Comparison of ENCODE assay signal across 8 cellular contexts in the genomic region with DNA sequence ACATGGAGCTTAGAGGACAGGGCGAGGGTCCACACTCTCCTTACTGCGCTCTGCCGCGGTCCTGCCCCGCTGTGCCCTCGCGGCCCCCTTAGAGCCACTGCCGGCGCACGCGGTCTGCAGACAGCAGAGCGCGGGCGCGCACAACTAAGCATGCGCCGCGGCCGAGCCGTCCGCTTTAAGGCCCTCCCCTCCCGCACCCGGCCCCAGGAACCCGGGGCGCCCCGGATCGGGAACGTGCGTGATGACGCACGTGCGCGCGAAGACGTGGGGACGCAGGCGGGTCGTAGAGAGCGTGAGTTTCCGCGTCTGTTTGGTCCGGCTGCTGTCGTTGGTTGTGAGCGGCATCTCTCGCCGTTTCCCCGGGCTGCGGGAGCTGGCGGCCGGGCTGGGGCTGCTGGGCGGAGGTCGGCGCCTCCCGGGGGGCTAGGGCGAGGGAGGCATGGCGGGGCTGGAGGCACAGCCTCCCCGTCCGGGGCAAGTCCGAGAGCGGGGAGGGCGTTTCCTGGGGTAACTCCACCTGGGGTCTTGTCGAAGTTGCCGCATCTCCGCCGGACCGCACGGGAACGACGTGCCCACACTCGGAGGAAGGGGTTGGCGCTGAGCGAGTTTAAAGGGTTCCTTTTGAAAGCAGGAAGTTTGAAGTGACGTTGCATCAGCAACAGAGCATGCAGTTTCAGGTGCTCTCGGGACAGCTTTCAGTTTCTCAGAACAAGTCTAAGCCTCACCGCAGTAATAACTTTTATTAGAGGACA. TPM values are rescaled to one million over a fixed set of nuclear protein-coding genes. Genes with fewer than 3 reads are reported as not detected.
DNase-seq lines count a peak whose midpoint lies in the region; ATAC-seq and TF ChIP-seq lines count a peak whose summit lies in the region.

A gene with protein sequence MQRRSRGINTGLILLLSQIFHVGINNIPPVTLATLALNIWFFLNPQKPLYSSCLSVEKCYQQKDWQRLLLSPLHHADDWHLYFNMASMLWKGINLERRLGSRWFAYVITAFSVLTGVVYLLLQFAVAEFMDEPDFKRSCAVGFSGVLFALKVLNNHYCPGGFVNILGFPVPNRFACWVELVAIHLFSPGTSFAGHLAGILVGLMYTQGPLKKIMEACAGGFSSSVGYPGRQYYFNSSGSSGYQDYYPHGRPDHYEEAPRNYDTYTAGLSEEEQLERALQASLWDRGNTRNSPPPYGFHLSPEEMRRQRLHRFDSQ (plus strand): TSS at position 259 of the 752 bp plus-strand sequence. CDS start 28,640 bp downstream, outside the sequence.

- ATAC-seq in CD8-positive, alpha-beta T cell: peak; percentile 82
- ATAC-seq in GM19463 (IDR thresholded peaks at IDR 0.05; ENCODE audit: unreplicated experiment): peak; percentile 80
- peak; percentile 81 for ATAC-seq in effector memory CD8-positive, alpha-beta T cell (replicated peaks)
- peak; percentile 75 for ATAC-seq in memory B cell (ENCODE audit: low read depth)

- H3K27ac Mint-ChIP-seq in CD8-positive, alpha-beta T cell: peak within 1 kb of the TSS; percentile 98
- H3K27ac Mint-ChIP-seq in effector memory CD8-positive, alpha-beta T cell: peak within 1 kb of the TSS; percentile 99
- peak within 1 kb of the TSS; percentile 100 for H3K27ac Mint-ChIP-seq in memory B cell

- H3K4me1 ChIP-seq in CD8-positive, alpha-beta T cell (ENCODE audit: insufficient read depth, low read length): peaks cover 51% of the 10 kb centered on the region

- H3K4me1 Mint-ChIP-seq in CD8-positive, alpha-beta T cell (ENCODE audit: low read depth): peaks cover 61% of the 10 kb centered on the region
- peaks cover 21 to 44% of the 10 kb centered on the region in 2 donors for H3K4me1 Mint-ChIP-seq in effector memory CD8-positive, alpha-beta T cell (ENCODE audit: low read depth in 2 of 2)
- H3K4me1 Mint-ChIP-seq in memory B cell: peaks cover 29% of the 10 kb centered on the region

- peaks cover 5% of the 10 kb centered on the region for H3K36me3 Mint-ChIP-seq in CD8-positive, alpha-beta T cell
- peaks cover 26% of the 10 kb centered on the region for H3K36me3 Mint-ChIP-seq in effector memory CD8-positive, alpha-beta T cell (ENCODE audit: insufficient read depth)
- peaks cover 7% of the 10 kb centered on the region for H3K36me3 Mint-ChIP-seq in memory B cell

- peak within 1 kb of the TSS; percentile 74 for H3K4me3 ChIP-seq in CD8-positive, alpha-beta T cell (ENCODE audit: low read depth, low read length)

- POLR2A ChIA-PET in CD8-positive, alpha-beta T cell (lab: Charles Lee): interaction anchor here (0.9 to 4.6 kb wide), 8 partner anchors 8 to 145 kb away, joined by 3 to 66 read pairs (median 5); a partner anchor contains a TSS

- H3K27me3 ChIP-seq in CD8-positive, alpha-beta T cell (ENCODE audit: insufficient read depth, low read length): no peaks in the 10 kb centered on the region

- no peak for TF ChIP-seq CTCF in CD8-positive, alpha-beta T cell (IDR thresholded peaks at IDR 0.05)

- no peaks in the 10 kb centered on the region for H3K36me3 ChIP-seq in CD8-positive, alpha-beta T cell (ENCODE audit: insufficient read depth, low read length)

- intact Hi-C loops in CD8-positive, alpha-beta T cell (cut with DNase I, micrococcal nuclease): loop anchor here (1.0 to 10.0 kb wide), 9 partner anchors 35 to 1911 kb away; a partner anchor contains a TSS

- peaks cover 8% of the 10 kb centered on the region for H3K9me3 Mint-ChIP-seq in CD8-positive, alpha-beta T cell
- no peaks in the 10 kb centered on the region for H3K9me3 Mint-ChIP-seq in effector memory CD8-positive, alpha-beta T cell
- H3K9me3 Mint-ChIP-seq in memory B cell: no peaks in the 10 kb centered on the region

- no peaks in the 10 kb centered on the region for H3K27me3 Mint-ChIP-seq in CD8-positive, alpha-beta T cell (ENCODE audit: low read depth)
- no peaks in the 10 kb centered on the region for H3K27me3 Mint-ChIP-seq in effector memory CD8-positive, alpha-beta T cell
- no peaks in the 10 kb centered on the region for H3K27me3 Mint-ChIP-seq in memory B cell

- DNase-seq in CD8-positive, alpha-beta T cell: peak; percentile 88 to 98 (median 94)
- DNase-seq in HPDE6-E6E7 (ENCODE audit: extremely low spot score) (peak; percentile 92), memory B cell (ENCODE audit: low spot score in 2 of 2) (peak; percentile 91 to 92)
- peak; percentile 92 for DNase-seq in NK-92 treated with Interleukin-12 subunit alpha and Interleukin-12 subunit beta, amount 100 ng/mL, for 24 hours (lab: John Stamatoyannopoulos, UW)
- DNase-seq in activated CD8-positive, alpha-beta memory T cell treated with anti-CD3 and anti-CD28 coated beads for 4 hours (ENCODE audit: low read depth in 2 of 2): peak; percentile 87 to 89
- DNase-seq in effector memory CD8-positive, alpha-beta T cell: peak; percentile 90 to 93 (median 92)
- peak; percentile 82 for DNase-seq in stimulated activated CD8-positive, alpha-beta memory T cell treated with anti-CD3 and anti-CD28 coated beads, Interleukin-12 subunit alpha, Interleukin-12 subunit beta, amount 100 ng/mL, for 24 hours (ENCODE audit: extremely low read depth)

- CTCF ChIA-PET in CD8-positive, alpha-beta T cell (lab: Charles Lee): interaction anchor here (1.1 to 4.0 kb wide), 5 partner anchors 18 to 620 kb away, joined by 3 to 20 read pairs (median 3); a partner anchor contains a TSS

- H3K4me3 Mint-ChIP-seq in CD8-positive, alpha-beta T cell: peak within 1 kb of the TSS; percentile 90
- peak within 1 kb of the TSS; percentile 79 to 87 for H3K4me3 Mint-ChIP-seq in effector memory CD8-positive, alpha-beta T cell
- H3K4me3 Mint-ChIP-seq in memory B cell: peak within 1 kb of the TSS; percentile 94

- H3K27ac ChIP-seq in CD8-positive, alpha-beta T cell (ENCODE audit: low read depth, low read length): peak within 1 kb of the TSS; percentile 97

- no peaks in the 10 kb centered on the region for H3K9me3 ChIP-seq in CD8-positive, alpha-beta T cell (ENCODE audit: low read length)

RNA-seq across cellular contexts. Expression of the gene that starts here (rescaled TPM):
- 10 to 100 TPM; 29.7 to 30.9 TPM for total RNA-seq in CD8-positive, alpha-beta T cell

Comparison
In these comparisons a context has a peak if more than half of its experiments do, and no peak if none do; other contexts are left out.
1. Peak in every context shown above with its lines: DNase-seq, ATAC-seq, H3K4me3 ChIP-seq and H3K27ac ChIP-seq.